ENCODE assay signal across 12 cellular contexts in genomic region chr21:42144679-42145568, GRCh38.
DNase-seq lines count a peak whose midpoint lies in the region; ATAC-seq and TF ChIP-seq lines count a peak whose summit lies in the region.
"Had no signal": no experiment of that assay in that cellular context is flagged by ENCODE, and none has a peak within 500 bp of the region (broad histone marks: within the 10 kb centered on the region; RNA-seq: fewer than 3 reads in every experiment).

No MANE protein-coding gene starts in this region.

- peaks cover 2% of the 10 kb centered on the region for H3K27me3 Mint-ChIP-seq in activated T-helper 1 cell treated with anti-CD3 and anti-CD28 coated beads, Interleukin-12 subunit alpha, Interleukin-12 subunit beta, Interleukin-2, Interleukin-4 antibody, amounts not matched to agents 30 ng/mL and 10 ng/mL and 1 ng/mL, durations not matched to agents 14 hours and 24 hours and 36 hours (ENCODE audit: insufficient read depth)

- H3K4me3 Mint-ChIP-seq in activated T-helper 1 cell treated with anti-CD3 and anti-CD28 coated beads, Interleukin-12 subunit alpha, Interleukin-12 subunit beta, Interleukin-2, Interleukin-4 antibody, amounts not matched to agents 30 ng/mL and 10 ng/mL and 1 ng/mL, durations not matched to agents 14 hours and 24 hours and 36 hours: no peak overlapping the region

- H3K9me3 Mint-ChIP-seq in activated T-helper 1 cell treated with anti-CD3 and anti-CD28 coated beads, Interleukin-12 subunit alpha, Interleukin-12 subunit beta, Interleukin-2, Interleukin-4 antibody, amounts not matched to agents 30 ng/mL and 10 ng/mL and 1 ng/mL, durations not matched to agents 14 hours and 24 hours and 36 hours: no peaks in the 10 kb centered on the region

- intact Hi-C loops in activated T-helper 1 cell treated with anti-CD3 and anti-CD28 coated beads, Interleukin-12 subunit alpha, Interleukin-12 subunit beta, Interleukin-2, Interleukin-4 antibody, amounts not matched to agents 30 ng/mL and 10 ng/mL and 1 ng/mL, durations not matched to agents 14 hours and 24 hours and 36 hours (cut with micrococcal nuclease): loop anchor here (1.0 to 5.0 kb wide), 5 partner anchors 42 to 382 kb away; no protein-coding TSS in a partner anchor
- intact Hi-C loops in sigmoid colon (cut with DNase I): loop anchor here (1.0 to 10.0 kb wide), 4 partner anchors 70 to 380 kb away; partner anchors contain the start of gene ABCG1
- intact Hi-C loops in tibial artery (cut with DNase I; ENCODE audit: low total_unique reads): loop anchor here (2.0 to 5.0 kb wide), 2 partner anchors 114 to 677 kb away; no protein-coding TSS in a partner anchor

- TF ChIP-seq CTCF in DND-41 (IDR thresholded peaks at IDR 0.05; ENCODE audit: borderline replicate concordance, extremely low read depth, low read length, poor library complexity, severe bottlenecking): no peak
- TF ChIP-seq CTCF in sigmoid colon (IDR thresholded peaks at IDR 0.05): no peak
- TF ChIP-seq CTCF in tibial artery (IDR thresholded peaks at IDR 0.05): no peak

- no peak for TF ChIP-seq EP300 in sigmoid colon (IDR thresholded peaks at IDR 0.05)

- H3K36me3 ChIP-seq in DND-41 (ENCODE audit: insufficient read depth, low read length) (no peaks in the 10 kb centered on the region), sigmoid colon (no peaks in the 10 kb centered on the region), tibial artery (no peaks in the 10 kb centered on the region)
- H3K36me3 ChIP-seq: stomach, transverse colon had no signal

- H3K4me3 ChIP-seq in DND-41 (ENCODE audit: low read depth in 1 of 2, low read length in 2 of 2) (no peak overlapping the region), sigmoid colon (no peak overlapping the region), tibial artery (no peak overlapping the region)
- H3K4me3 ChIP-seq: smooth muscle cell, stomach, transverse colon had no signal

- TF ChIP-seq POLR2A in sigmoid colon (IDR thresholded peaks at IDR 0.05): no peak

- peaks cover 10% of the 10 kb centered on the region for H3K4me1 Mint-ChIP-seq in activated T-helper 1 cell treated with anti-CD3 and anti-CD28 coated beads, Interleukin-12 subunit alpha, Interleukin-12 subunit beta, Interleukin-2, Interleukin-4 antibody, amounts not matched to agents 30 ng/mL and 10 ng/mL and 1 ng/mL, durations not matched to agents 14 hours and 24 hours and 36 hours (ENCODE audit: low read depth)

- H4K20me1 ChIP-seq in DND-41 (ENCODE audit: insufficient read depth, low read length): no peaks in the 10 kb centered on the region

- H2AFZ ChIP-seq in DND-41 (ENCODE audit: low read depth, low read length): no peak overlapping the region; the same call in 1 of the 2 replicates

- no peak for ATAC-seq in DND-41 (ENCODE audit: insufficient read depth, low read depth)

- 64 to 71% methylated on average over 4 of the region's 4 CpGs for WGBS in sigmoid colon, 2 donors

- no peaks in the 10 kb centered on the region for H3K27me3 ChIP-seq in DND-41 (ENCODE audit: insufficient read depth, low read length, poor library complexity)
- peaks cover 0 to 5% (median 0%) of the 10 kb centered on the region in 3 donors for H3K27me3 ChIP-seq in sigmoid colon
- peaks cover 0 to 28% of the 10 kb centered on the region in 2 donors for H3K27me3 ChIP-seq in tibial artery
- H3K27me3 ChIP-seq: transverse colon had no signal

- H3K4me1 ChIP-seq in DND-41 (ENCODE audit: insufficient read depth, low read length) (peaks cover 32% of the 10 kb centered on the region), sigmoid colon (peaks cover 0 to 4% (median 2%) of the 10 kb centered on the region in 4 donors), tibial artery (peaks cover 0 to 3% (median 0%) of the 10 kb centered on the region in 4 donors)

- DNase-seq in DND-41: no peak
- DNase-seq in NAMALWA (ENCODE audit: low spot score): peak; percentile 47
- no peak for DNase-seq in activated T-helper 1 cell treated with anti-CD3 and anti-CD28 coated beads, Interleukin-12 subunit alpha, Interleukin-12 subunit beta, Interleukin-2, Interleukin-4 antibody, amounts not matched to agents 30 ng/mL and 10 ng/mL and 1 ng/mL, durations not matched to agents 14 hours and 24 hours and 36 hours (ENCODE audit: low spot score)
- DNase-seq in sigmoid colon: peak; percentile 12
- no peak for DNase-seq in stimulated activated CD8-positive, alpha-beta memory T cell treated with anti-CD3 and anti-CD28 coated beads, Interleukin-4, amount 100 ng/mL, for 48 hours
- no peak for DNase-seq in tibial artery
- no peak for DNase-seq in GM19238 (ENCODE audit: insufficient read length, low spot score)
- DNase-seq: activated gamma-delta T cell, GOT3 had no signal

- H3K79me2 ChIP-seq in DND-41 (ENCODE audit: insufficient read depth, low read length): no peaks in the 10 kb centered on the region

- H3K27ac ChIP-seq in DND-41 (ENCODE audit: low read length) (peak overlapping the region; percentile 51; the same call in 1 of the 2 replicates), sigmoid colon (no peak overlapping the region), tibial artery (no peak overlapping the region)
- H3K27ac ChIP-seq: stomach, transverse colon had no signal

- H3K4me2 ChIP-seq in DND-41 (ENCODE audit: insufficient read depth, low read length): no peak overlapping the region
- H3K4me2 ChIP-seq: smooth muscle cell had no signal

- H3K27ac Mint-ChIP-seq in activated T-helper 1 cell treated with anti-CD3 and anti-CD28 coated beads, Interleukin-12 subunit alpha, Interleukin-12 subunit beta, Interleukin-2, Interleukin-4 antibody, amounts not matched to agents 30 ng/mL and 10 ng/mL and 1 ng/mL, durations not matched to agents 14 hours and 24 hours and 36 hours: peak overlapping the region; percentile 25

- no peaks in the 10 kb centered on the region for H3K36me3 Mint-ChIP-seq in activated T-helper 1 cell treated with anti-CD3 and anti-CD28 coated beads, Interleukin-12 subunit alpha, Interleukin-12 subunit beta, Interleukin-2, Interleukin-4 antibody, amounts not matched to agents 30 ng/mL and 10 ng/mL and 1 ng/mL, durations not matched to agents 14 hours and 24 hours and 36 hours (ENCODE audit: low read depth)

- H3K9me3 ChIP-seq in DND-41 (ENCODE audit: insufficient read depth, low read length, severe bottlenecking): no peaks in the 10 kb centered on the region
- no peaks in the 10 kb centered on the region for H3K9me3 ChIP-seq in sigmoid colon
- no peaks in the 10 kb centered on the region for H3K9me3 ChIP-seq in tibial artery
- H3K9me3 ChIP-seq: stomach, transverse colon had no signal

- no peak overlapping the region for H3K9ac ChIP-seq in DND-41 (ENCODE audit: low read depth, low read length)

Comparison
In these comparisons a context has a peak if more than half of its experiments do, and no peak if none do; other contexts are left out.
1. DNase-seq: peak in NAMALWA (single experiment) and sigmoid colon (single experiment); none in DND-41 (single experiment), activated T-helper 1 cell treated with anti-CD3 and anti-CD28 coated beads, Interleukin-12 subunit alpha, Interleukin-12 subunit beta, Interleukin-2, Interleukin-4 antibody, amounts not matched to agents 30 ng/mL and 10 ng/mL and 1 ng/mL, durations not matched to agents 14 hours and 24 hours and 36 hours (single experiment), stimulated activated CD8-positive, alpha-beta memory T cell treated with anti-CD3 and anti-CD28 coated beads, Interleukin-4, amount 100 ng/mL, for 48 hours (single experiment), tibial artery (0 of 2) and GM19238 (single experiment).